Comparison of ENCODE assay signal across 17 cellular contexts in the genomic region with DNA sequence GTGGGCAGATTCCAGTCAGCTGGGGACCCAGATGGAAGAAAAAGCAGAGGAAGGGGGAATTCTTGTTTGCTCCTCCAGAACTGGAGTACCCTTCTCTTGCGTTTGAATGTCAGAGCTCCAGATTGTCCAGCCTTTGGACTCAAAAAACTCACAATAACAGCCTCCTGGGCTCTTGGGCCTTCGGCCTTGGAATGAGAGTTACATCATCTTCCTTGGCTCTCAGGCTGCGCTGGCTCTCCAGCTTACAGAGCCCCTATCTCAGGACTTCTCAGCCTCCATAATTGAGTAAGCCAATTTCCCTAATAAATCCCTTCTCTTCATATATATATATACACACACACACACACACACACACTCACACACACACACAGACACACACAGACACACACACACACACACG.
A peak's percentile ranks its signal among the peaks of the same experiment; 100 is the strongest.
DNase-seq lines count a peak whose midpoint lies in the region; ATAC-seq, FAIRE-seq and TF ChIP-seq lines count a peak whose summit lies in the region.
"Had no signal": no experiment of that assay in that cellular context is flagged by ENCODE, and none has a peak within 500 bp of the region (broad histone marks: within the 10 kb centered on the region; RNA-seq: fewer than 3 reads in every experiment).

No MANE protein-coding gene starts in this region.

- H2BK120ac ChIP-seq in neuronal stem cell (ENCODE audit: low read depth, low read length) = no peak overlapping the region

- intact Hi-C loops in Right ventricle myocardium superior (cut with DNase I) (no loop called here), left ventricle myocardium inferior (cut with micrococcal nuclease) (no loop called here)

- no peaks in the 10 kb centered on the region for H3K4me1 Mint-ChIP-seq in astrocyte (ENCODE audit: low read depth, unreplicated experiment)
- no peaks in the 10 kb centered on the region for H3K4me1 Mint-ChIP-seq in stimulated activated memory B cell treated with anti-CD40 and anti-IgM and Interleukin-4, amounts not matched to agents 10 μg/mL and 1 μg/mL and 100 μg/mL, for 72 hours
- H3K4me1 Mint-ChIP-seq: B cell had no signal

- no peak overlapping the region for H4K91ac ChIP-seq in neuronal stem cell (ENCODE audit: low read depth, low read length, poor library complexity)

- H3K4me3 ChIP-seq in left ventricle myocardium inferior (no peak overlapping the region), astrocyte (ENCODE audit: insufficient read depth, low read depth, low read length) (no peak overlapping the region), fibroblast of pulmonary artery (replicated peaks; ENCODE audit: low read depth, low read length) (no peak overlapping the region), neuronal stem cell (ENCODE audit: low read length in 2 of 2) (no peak overlapping the region)
- H3K4me3 ChIP-seq: BLaER1 treated with 17β-estradiol and CSF1 and Interleukin-3, amounts not matched to agents 10 nM and 100 nM had no signal

- H3K9me3 Mint-ChIP-seq in astrocyte (ENCODE audit: unreplicated experiment) = no peaks in the 10 kb centered on the region
- no peaks in the 10 kb centered on the region for H3K9me3 Mint-ChIP-seq in stimulated activated memory B cell treated with anti-CD40 and anti-IgM and Interleukin-4, amounts not matched to agents 10 μg/mL and 1 μg/mL and 100 μg/mL, for 72 hours

- H3K4ac ChIP-seq in neuronal stem cell (ENCODE audit: low read length) = no peak overlapping the region

- H3K4me3 Mint-ChIP-seq in astrocyte (ENCODE audit: unreplicated experiment) = no peak overlapping the region
- H3K4me3 Mint-ChIP-seq in stimulated activated memory B cell treated with anti-CD40 and anti-IgM and Interleukin-4, amounts not matched to agents 10 μg/mL and 1 μg/mL and 100 μg/mL, for 72 hours = no peak overlapping the region
- H3K4me3 Mint-ChIP-seq: B cell; CD8-positive, alpha-beta T cell had no signal

- no peaks in the 10 kb centered on the region for H4K20me1 ChIP-seq in astrocyte (ENCODE audit: insufficient read depth, low read length)
- H4K20me1 ChIP-seq: BLaER1 treated with 17β-estradiol and CSF1 and Interleukin-3, amounts not matched to agents 10 nM and 100 nM had no signal

- H3K36me3 ChIP-seq in left ventricle myocardium inferior (no peaks in the 10 kb centered on the region), astrocyte (ENCODE audit: insufficient read depth, low read length) (no peaks in the 10 kb centered on the region), neuronal stem cell (replicated peaks in 1 of 2; ENCODE audit: control insufficient read depth in 2 of 2, insufficient read depth in 2 of 2, low read length in 2 of 2) (no peaks in the 10 kb centered on the region)
- H3K36me3 ChIP-seq: BLaER1 treated with 17β-estradiol and CSF1 and Interleukin-3, amounts not matched to agents 10 nM and 100 nM had no signal

- no peak overlapping the region for H3K14ac ChIP-seq in neuronal stem cell (ENCODE audit: low read length)

- H3K9ac ChIP-seq in astrocyte (ENCODE audit: low read length) (no peak overlapping the region), neuronal stem cell (ENCODE audit: low read depth, low read length, poor library complexity) (no peak overlapping the region)
- H3K9ac ChIP-seq: BLaER1 treated with 17β-estradiol and CSF1 and Interleukin-3, amounts not matched to agents 10 nM and 100 nM had no signal

- WGBS in neuronal stem cell (ENCODE audit: extremely low coverage in 2 of 2, insufficient read length in 2 of 2, insufficient replicate concordance in 1 of 2), 2 donors = no CpG with 5 or more reads among the region's 4 CpGs

- H4K8ac ChIP-seq in neuronal stem cell (ENCODE audit: low read depth, low read length) = no peak overlapping the region

- H3K27ac Mint-ChIP-seq in astrocyte (ENCODE audit: unreplicated experiment) = peak overlapping the region; percentile 41
- H3K27ac Mint-ChIP-seq in stimulated activated memory B cell treated with anti-CD40 and anti-IgM and Interleukin-4, amounts not matched to agents 10 μg/mL and 1 μg/mL and 100 μg/mL, for 72 hours = no peak overlapping the region
- H3K27ac Mint-ChIP-seq: B cell; CD8-positive, alpha-beta T cell had no signal

- H3K4me1 ChIP-seq in left ventricle myocardium inferior (no peaks in the 10 kb centered on the region), astrocyte (ENCODE audit: insufficient read depth, low read length) (no peaks in the 10 kb centered on the region), neuronal stem cell (ENCODE audit: control insufficient read depth in 2 of 2, insufficient read depth in 1 of 2, low read depth in 1 of 2, low read length in 2 of 2) (peaks cover under 1 to 2% of the 10 kb centered on the region in 2 donors)

- no peak overlapping the region for H2BK5ac ChIP-seq in neuronal stem cell (ENCODE audit: low read length)

- H2BK12ac ChIP-seq in neuronal stem cell (ENCODE audit: low read length) = no peak overlapping the region

- H3K79me2 ChIP-seq in astrocyte (ENCODE audit: insufficient read depth, low read length) = no peaks in the 10 kb centered on the region

- H3K18ac ChIP-seq in neuronal stem cell (ENCODE audit: low read length) = no peak overlapping the region

- no peak overlapping the region for H3K23ac ChIP-seq in neuronal stem cell (ENCODE audit: low read depth, low read length, poor library complexity)

- FAIRE-seq in astrocyte (lab: Jason Lieb, UNC) = no peak
- FAIRE-seq: H54 had no signal

- ATAC-seq in Right ventricle myocardium superior (ENCODE audit: poor library complexity) = peak; percentile 74
- ATAC-seq in stimulated activated memory B cell treated with anti-CD40 and anti-IgM and Interleukin-4, amounts not matched to agents 10 μg/mL and 1 μg/mL and 100 μg/mL, for 72 hours = no peak
- ATAC-seq in GM19023 (IDR thresholded peaks at IDR 0.05; ENCODE audit: unreplicated experiment) = no peak
- ATAC-seq: CD8-positive, alpha-beta T cell had no signal

- H3K27me3 ChIP-seq in left ventricle myocardium inferior (ENCODE audit: low read depth) (no peaks in the 10 kb centered on the region), astrocyte (ENCODE audit: insufficient read depth, low read length) (no peaks in the 10 kb centered on the region), neuronal stem cell (ENCODE audit: control insufficient read depth in 3 of 3, insufficient read depth in 3 of 3, low read depth in 1 of 3, low read length in 3 of 3) (no peaks in the 10 kb centered on the region)
- H3K27me3 ChIP-seq: BLaER1 treated with 17β-estradiol and CSF1 and Interleukin-3, amounts not matched to agents 10 nM and 100 nM had no signal

- H2AK5ac ChIP-seq in neuronal stem cell (ENCODE audit: low read depth, low read length) = no peak overlapping the region

- H3K4me2 ChIP-seq in astrocyte (ENCODE audit: low read length) (no peak overlapping the region), neuronal stem cell (ENCODE audit: insufficient read depth, low read length, poor library complexity, severe bottlenecking) (no peak overlapping the region)
- H3K4me2 ChIP-seq: BLaER1 treated with 17β-estradiol and CSF1 and Interleukin-3, amounts not matched to agents 10 nM and 100 nM had no signal

- no peaks in the 10 kb centered on the region for H3K27me3 Mint-ChIP-seq in astrocyte (ENCODE audit: low read depth, unreplicated experiment)
- no peaks in the 10 kb centered on the region for H3K27me3 Mint-ChIP-seq in stimulated activated memory B cell treated with anti-CD40 and anti-IgM and Interleukin-4, amounts not matched to agents 10 μg/mL and 1 μg/mL and 100 μg/mL, for 72 hours
- H3K27me3 Mint-ChIP-seq: B cell had no signal

- TF ChIP-seq CTCF in left ventricle myocardium inferior (IDR thresholded peaks at IDR 0.05; ENCODE audit: borderline replicate concordance) = no peak
- TF ChIP-seq CTCF in astrocyte (IDR thresholded peaks at IDR 0.05; ENCODE audit: insufficient read depth, low read depth, low read length) = no peak
- no peak for TF ChIP-seq CTCF in fibroblast of pulmonary artery (IDR thresholded peaks at IDR 0.05; ENCODE audit: low read length, missing control alignments)

- no peaks in the 10 kb centered on the region for H3K36me3 Mint-ChIP-seq in astrocyte (ENCODE audit: low read depth, unreplicated experiment)
- H3K36me3 Mint-ChIP-seq in stimulated activated memory B cell treated with anti-CD40 and anti-IgM and Interleukin-4, amounts not matched to agents 10 μg/mL and 1 μg/mL and 100 μg/mL, for 72 hours = no peaks in the 10 kb centered on the region
- H3K36me3 Mint-ChIP-seq: CD8-positive, alpha-beta T cell had no signal

- H2AFZ ChIP-seq in astrocyte (ENCODE audit: low read depth, low read length) (no peak overlapping the region), neuronal stem cell (ENCODE audit: low read length) (peak overlapping the region; percentile 40)

- H3K79me1 ChIP-seq in neuronal stem cell (ENCODE audit: low read depth, low read length) = no peaks in the 10 kb centered on the region

- H3K27ac ChIP-seq in left ventricle myocardium inferior (replicated peaks) (no peak overlapping the region), astrocyte (ENCODE audit: low read depth, low read length) (no peak overlapping the region), neuronal stem cell (replicated peaks; ENCODE audit: low read length) (no peak overlapping the region)
- H3K27ac ChIP-seq: BLaER1 treated with 17β-estradiol and CSF1 and Interleukin-3, amounts not matched to agents 10 nM and 100 nM; HL-60 had no signal

- DNase-seq in Right ventricle myocardium superior (peak; percentile 44), left ventricle myocardium inferior (no peak), astrocyte (ENCODE audit: low read depth) (no peak), fibroblast of pulmonary artery (ENCODE audit: low read depth) (peak; percentile 37), neuronal stem cell (ENCODE audit: low spot score) (no peak)
- DNase-seq: Calu3; CD8-positive, alpha-beta T cell; DMS79 treated with DMSO at 0.1 percent for 48 hours; GF-D8; HCEC 1CT; IMR-90 had no signal

- H3K9me3 ChIP-seq in left ventricle myocardium inferior (replicated peaks) = peaks cover 13% of the 10 kb centered on the region
- H3K9me3 ChIP-seq in astrocyte (ENCODE audit: insufficient read depth, low read depth, low read length) = no peaks in the 10 kb centered on the region
- H3K9me3 ChIP-seq in neuronal stem cell (replicated peaks in 1 of 2; ENCODE audit: control insufficient read depth in 2 of 2, insufficient read depth in 1 of 2, low read depth in 1 of 2, low read length in 2 of 2) = no peaks in the 10 kb centered on the region

- no peak overlapping the region for H2BK15ac ChIP-seq in neuronal stem cell (ENCODE audit: low read length)

Comparison
In these comparisons a context has a peak if more than half of its experiments do, and no peak if none do; other contexts are left out.
1. DNase-seq: peak in Right ventricle myocardium superior (single experiment) and fibroblast of pulmonary artery (single experiment); none in left ventricle myocardium inferior (single experiment), astrocyte (single experiment) and neuronal stem cell (single experiment).